In the genomic region with DNA sequence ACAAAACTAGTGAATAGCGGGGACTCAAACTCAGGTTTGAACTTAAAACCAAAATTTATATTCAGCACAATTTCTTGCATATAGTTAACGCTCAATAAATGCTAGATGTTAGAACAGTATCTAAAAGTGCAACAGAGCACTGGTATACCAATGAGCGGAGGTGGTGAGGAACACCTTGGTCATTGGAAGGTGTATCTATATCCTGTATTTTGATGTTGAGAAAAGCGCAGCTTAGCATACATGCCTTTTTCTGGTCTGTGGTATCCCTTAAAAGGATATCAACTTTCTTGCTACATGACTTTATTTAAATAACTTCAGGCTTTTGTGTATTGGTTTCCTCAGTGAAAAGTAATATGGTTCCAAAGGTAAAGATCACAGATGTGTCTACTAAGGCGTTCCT, we compare ENCODE assay signal across 38 cellular contexts.
"Had no signal": no experiment of that assay in that cellular context is flagged by ENCODE, and none has a peak within 500 bp of the region (broad histone marks: within the 10 kb centered on the region; RNA-seq: fewer than 3 reads in every experiment).

No MANE protein-coding gene starts in this region.

- H3K4me3 Mint-ChIP-seq: activated naive CD4-positive, alpha-beta T cell treated with anti-CD3 and anti-CD28 coated beads for 36 hours; activated naive CD4-positive, alpha-beta T cell treated with anti-CD3 and anti-CD28 coated beads, Interleukin-2, amount 10 ng/mL, durations not matched to agents 7 days and 5 days; activated naive CD4-positive, alpha-beta T cell treated with anti-CD3 and anti-CD28 coated beads, Interleukin-2, amount 50 U/mL, for 24 hours; activated naive CD8-positive, alpha-beta T cell; activated naive CD8-positive, alpha-beta T cell treated with anti-CD3 and anti-CD28 coated beads for 36 hours; activated T-cell treated with anti-CD3 and anti-CD28 coated beads, Interleukin-2, amount 50 U/mL, for 24 hours; activated T-cell treated with anti-CD3 and anti-CD28 coated beads, Interleukin-2, amount 50 U/mL, for 4 hours; activated T-cell treated with anti-CD3 and anti-CD28 coated beads, Interleukin-2, amount 50 U/mL, for 72 hours; activated T-helper 1 cell treated with anti-CD3 and anti-CD28 coated beads, Interleukin-12 subunit alpha, Interleukin-12 subunit beta, Interleukin-2, Interleukin-4 antibody, amounts not matched to agents 30 ng/mL and 10 ng/mL and 1 ng/mL, durations not matched to agents 14 hours and 24 hours and 36 hours; activated T-helper 17 cell treated with anti-CD3 and anti-CD28 coated beads, Interleukin-2, amount 50 U/mL, for 72 hours; brain; central memory CD8-positive, alpha-beta T cell had no signal

- H3K4me1 ChIP-seq: adrenal gland, ascending aorta, body of pancreas, breast epithelium had no signal

- H3K36me3 ChIP-seq: adrenal gland, ascending aorta, brain microvascular endothelial cell, breast epithelium, cardiac muscle cell had no signal

- H3K4me1 Mint-ChIP-seq: activated naive CD4-positive, alpha-beta T cell treated with anti-CD3 and anti-CD28 coated beads, Interleukin-2, amount 10 ng/mL, durations not matched to agents 7 days and 5 days; activated naive CD4-positive, alpha-beta T cell treated with anti-CD3 and anti-CD28 coated beads, Interleukin-2, amount 50 U/mL, for 24 hours; activated T-helper 17 cell treated with anti-CD3 and anti-CD28 coated beads, Interleukin-2, amount 50 U/mL, for 72 hours; central memory CD8-positive, alpha-beta T cell had no signal

- H3K27ac Mint-ChIP-seq: activated naive CD4-positive, alpha-beta T cell treated with anti-CD3 and anti-CD28 coated beads for 36 hours; activated naive CD4-positive, alpha-beta T cell treated with anti-CD3 and anti-CD28 coated beads, Interleukin-2, amount 10 ng/mL, durations not matched to agents 7 days and 5 days; activated naive CD4-positive, alpha-beta T cell treated with anti-CD3 and anti-CD28 coated beads, Interleukin-2, amount 50 U/mL, for 24 hours; activated naive CD4-positive, alpha-beta T cell treated with anti-CD3 and anti-CD28 coated beads, Interleukin-2, amount 50 U/mL, for 72 hours; activated naive CD8-positive, alpha-beta T cell; activated naive CD8-positive, alpha-beta T cell treated with anti-CD3 and anti-CD28 coated beads for 36 hours; activated T-cell treated with anti-CD3 and anti-CD28 coated beads, Interleukin-2, amount 50 U/mL, for 24 hours; activated T-cell treated with anti-CD3 and anti-CD28 coated beads, Interleukin-2, amount 50 U/mL, for 72 hours; activated T-helper 1 cell treated with anti-CD3 and anti-CD28 coated beads, Interleukin-12 subunit alpha, Interleukin-12 subunit beta, Interleukin-2, Interleukin-4 antibody, amounts not matched to agents 30 ng/mL and 10 ng/mL and 1 ng/mL, durations not matched to agents 14 hours and 24 hours and 36 hours; activated T-helper 17 cell treated with anti-CD3 and anti-CD28 coated beads, Interleukin-2, amount 50 U/mL, for 72 hours; activated T-helper 2 cell treated with anti-CD3 and anti-CD28 coated beads, Interferon-gamma antibody, Interleukin-2, Interleukin-4, amounts not matched to agents 10 μg/mL and 5 μg/mL and 100 μg/mL, durations not matched to agents 14 hours and 24 hours and 36 hours; brain had no signal

- DNase-seq: activated effector memory CD4-positive, alpha-beta T cell treated with anti-CD3 and anti-CD28 coated beads, Interleukin-2, amount 50 U/mL, for 16 hours; activated effector memory CD4-positive, alpha-beta T cell treated with Interleukin-2 at 50 U/mL for 16 hours; activated gamma-delta T cell; activated gamma-delta T cell treated with Interleukin-2 at 50 U/mL for 16 hours; activated naive CD4-positive, alpha-beta T cell; activated naive CD4-positive, alpha-beta T cell treated with anti-CD3 and anti-CD28 coated beads for 36 hours; activated naive CD4-positive, alpha-beta T cell treated with anti-CD3 and anti-CD28 coated beads, Interleukin-2, amount 10 ng/mL, durations not matched to agents 7 days and 5 days; activated naive CD4-positive, alpha-beta T cell treated with anti-CD3 and anti-CD28 coated beads, Interleukin-2, amount 50 U/mL, for 16 hours; activated naive CD4-positive, alpha-beta T cell treated with Interleukin-2 at 50 U/mL for 16 hours; activated naive CD8-positive, alpha-beta T cell treated with anti-CD3 and anti-CD28 coated beads for 36 hours; activated T-cell treated with anti-CD3 and anti-CD28 coated beads, Interleukin-2, amount 50 U/mL, for 1 hour; activated T-cell treated with anti-CD3 and anti-CD28 coated beads, Interleukin-2, amount 50 U/mL, for 24 hours; activated T-cell treated with anti-CD3 and anti-CD28 coated beads, Interleukin-2, amount 50 U/mL, for 4 hours; activated T-cell treated with anti-CD3 and anti-CD28 coated beads, Interleukin-2, amount 50 U/mL, for 48 hours; activated T-cell treated with anti-CD3 and anti-CD28 coated beads, Interleukin-2, amount 50 U/mL, for 72 hours; adrenal gland; amniotic stem cell; amygdala; anterior cingulate cortex; aorta; body of pancreas; brain microvascular endothelial cell; caudate nucleus; central memory CD4-positive, alpha-beta T cell; cerebellar nuclear complex had no signal

- H3K36me3 Mint-ChIP-seq: activated naive CD4-positive, alpha-beta T cell treated with anti-CD3 and anti-CD28 coated beads, Interleukin-2, amount 10 ng/mL, durations not matched to agents 7 days and 5 days; activated naive CD4-positive, alpha-beta T cell treated with anti-CD3 and anti-CD28 coated beads, Interleukin-2, amount 50 U/mL, for 72 hours; activated naive CD8-positive, alpha-beta T cell treated with anti-CD3 and anti-CD28 coated beads for 36 hours had no signal

- H3K9me3 Mint-ChIP-seq: activated naive CD4-positive, alpha-beta T cell treated with anti-CD3 and anti-CD28 coated beads for 36 hours; activated naive CD4-positive, alpha-beta T cell treated with anti-CD3 and anti-CD28 coated beads, Interleukin-2, amount 10 ng/mL, durations not matched to agents 7 days and 5 days; activated naive CD4-positive, alpha-beta T cell treated with anti-CD3 and anti-CD28 coated beads, Interleukin-2, amount 50 U/mL, for 24 hours; activated naive CD4-positive, alpha-beta T cell treated with anti-CD3 and anti-CD28 coated beads, Interleukin-2, amount 50 U/mL, for 72 hours; activated naive CD8-positive, alpha-beta T cell treated with anti-CD3 and anti-CD28 coated beads for 36 hours; activated T-cell treated with anti-CD3 and anti-CD28 coated beads, Interleukin-2, amount 50 U/mL, for 24 hours; activated T-cell treated with anti-CD3 and anti-CD28 coated beads, Interleukin-2, amount 50 U/mL, for 4 hours; activated T-cell treated with anti-CD3 and anti-CD28 coated beads, Interleukin-2, amount 50 U/mL, for 72 hours; activated T-helper 1 cell treated with anti-CD3 and anti-CD28 coated beads, Interleukin-12 subunit alpha, Interleukin-12 subunit beta, Interleukin-2, Interleukin-4 antibody, amounts not matched to agents 30 ng/mL and 10 ng/mL and 1 ng/mL, durations not matched to agents 14 hours and 24 hours and 36 hours; activated T-helper 17 cell treated with anti-CD3 and anti-CD28 coated beads, Interleukin-2, amount 50 U/mL, for 72 hours; activated T-helper 2 cell treated with anti-CD3 and anti-CD28 coated beads, Interferon-gamma antibody, Interleukin-2, Interleukin-4, amounts not matched to agents 10 μg/mL and 5 μg/mL and 100 μg/mL, durations not matched to agents 14 hours and 24 hours and 36 hours; brain; central memory CD8-positive, alpha-beta T cell had no signal

- H3K4me3 ChIP-seq: adrenal gland, ascending aorta, body of pancreas, breast epithelium, cardiac muscle cell had no signal

- H3K27me3 Mint-ChIP-seq: activated naive CD4-positive, alpha-beta T cell treated with anti-CD3 and anti-CD28 coated beads, Interleukin-2, amount 10 ng/mL, durations not matched to agents 7 days and 5 days; activated naive CD4-positive, alpha-beta T cell treated with anti-CD3 and anti-CD28 coated beads, Interleukin-2, amount 50 U/mL, for 24 hours; activated naive CD8-positive, alpha-beta T cell; activated naive CD8-positive, alpha-beta T cell treated with anti-CD3 and anti-CD28 coated beads for 36 hours; activated T-cell treated with anti-CD3 and anti-CD28 coated beads, Interleukin-2, amount 50 U/mL, for 24 hours; activated T-helper 17 cell treated with anti-CD3 and anti-CD28 coated beads, Interleukin-2, amount 50 U/mL, for 72 hours; brain; central memory CD8-positive, alpha-beta T cell had no signal

- H3K9me3 ChIP-seq: adrenal gland, ascending aorta, body of pancreas, breast epithelium had no signal

- FAIRE-seq: astrocyte, bronchial epithelial cell had no signal

- H3K27ac ChIP-seq: adrenal gland, ascending aorta, body of pancreas, brain microvascular endothelial cell, breast epithelium, cardiac muscle cell had no signal

- H3K27me3 ChIP-seq: adrenal gland, ascending aorta, body of pancreas, brain microvascular endothelial cell, breast epithelium, cardiac muscle cell had no signal

- ATAC-seq: activated naive CD4-positive, alpha-beta T cell treated with anti-CD3 and anti-CD28 coated beads, Interleukin-2, amount 50 U/mL, for 72 hours; activated T-cell treated with anti-CD3 and anti-CD28 coated beads, Interleukin-2, amount 50 U/mL, for 4 hours; activated T-cell treated with anti-CD3 and anti-CD28 coated beads, Interleukin-2, amount 50 U/mL, for 72 hours; activated T-helper 17 cell treated with anti-CD3 and anti-CD28 coated beads, Interleukin-2, amount 50 U/mL, for 72 hours; body of pancreas had no signal
